7 cellular contexts compared by ENCODE assay signal in genomic region chr11:75557649-75558494, GRCh38. TPM values are rescaled to one million over a fixed set of nuclear protein-coding genes. Genes with fewer than 3 reads are reported as not detected.
DNase-seq lines count a peak whose midpoint lies in the region; ATAC-seq and TF ChIP-seq lines count a peak whose summit lies in the region.

No MANE protein-coding gene starts in this region.

- ATAC-seq in mucosa of descending colon, result no peak
- no peak for ATAC-seq in naive thymus-derived CD8-positive, alpha-beta T cell
- no peak for ATAC-seq in HG03280 (IDR thresholded peaks at IDR 0.05; ENCODE audit: unreplicated experiment)

- H3K27me3 Mint-ChIP-seq in naive thymus-derived CD8-positive, alpha-beta T cell, result no peaks in the 10 kb centered on the region

- no peak overlapping the region for H3K9ac ChIP-seq in duodenal mucosa (ENCODE audit: low read depth in 1 of 2, low read length in 2 of 2)

- peaks cover 8 to 17% (median 16%) of the 10 kb centered on the region in 4 donors for H3K4me1 Mint-ChIP-seq in naive thymus-derived CD8-positive, alpha-beta T cell

- H3K4me3 Mint-ChIP-seq in naive thymus-derived CD8-positive, alpha-beta T cell, result no peak overlapping the region

- no peak for TF ChIP-seq CTCF in mucosa of descending colon (IDR thresholded peaks at IDR 0.05)

- H3K27ac ChIP-seq in duodenal mucosa (ENCODE audit: low read depth, low read length) (peak overlapping the region; percentile 28), urinary bladder (ENCODE audit: low read depth) (peak overlapping the region; percentile 82)

- H3K36me3 Mint-ChIP-seq in naive thymus-derived CD8-positive, alpha-beta T cell, result no peaks in the 10 kb centered on the region

- H3K27ac Mint-ChIP-seq in naive thymus-derived CD8-positive, alpha-beta T cell, result peak overlapping the region in 1 of 10 donors; percentile 49

- H3K9me3 Mint-ChIP-seq in naive thymus-derived CD8-positive, alpha-beta T cell, result no peaks in the 10 kb centered on the region

- H3K36me3 ChIP-seq in MG63 (peaks cover 5% of the 10 kb centered on the region), duodenal mucosa (ENCODE audit: control insufficient read depth in 1 of 2, insufficient read depth in 2 of 2, low read length in 2 of 2) (no peaks in the 10 kb centered on the region), mucosa of descending colon (ENCODE audit: low read depth) (no peaks in the 10 kb centered on the region), urinary bladder (ENCODE audit: insufficient read depth) (no peaks in the 10 kb centered on the region)

- H3K9me3 ChIP-seq in MG63 (no peaks in the 10 kb centered on the region), duodenal mucosa (ENCODE audit: control insufficient read depth in 1 of 2, low read length in 2 of 2) (no peaks in the 10 kb centered on the region), mucosa of descending colon (no peaks in the 10 kb centered on the region)

- intact Hi-C loops in mucosa of descending colon (cut with DNase I, micrococcal nuclease), result no loop called here

- POLR2A ChIA-PET in naive thymus-derived CD8-positive, alpha-beta T cell (lab: Charles Lee), result no interaction called here

- H3K4me3 ChIP-seq in MG63 (no peak overlapping the region), duodenal mucosa (ENCODE audit: low read depth in 1 of 2, low read length in 2 of 2) (no peak overlapping the region), mucosa of descending colon (no peak overlapping the region), urinary bladder (ENCODE audit: low read depth, low read length) (no peak overlapping the region)

- 14% methylated on average over 17 of the region's 17 CpGs for WGBS in urinary bladder

- H3K27me3 ChIP-seq in MG63 (no peaks in the 10 kb centered on the region), duodenal mucosa (ENCODE audit: control insufficient read depth in 1 of 2, insufficient read depth in 2 of 2, low read length in 2 of 2) (no peaks in the 10 kb centered on the region)

- peaks cover 25 to 26% of the 10 kb centered on the region in 2 donors for H3K4me1 ChIP-seq in duodenal mucosa (ENCODE audit: control insufficient read depth in 1 of 2, insufficient read depth in 2 of 2, low read length in 2 of 2)
- H3K4me1 ChIP-seq in mucosa of descending colon (ENCODE audit: low read depth), result peaks cover 12% of the 10 kb centered on the region
- H3K4me1 ChIP-seq in urinary bladder (ENCODE audit: insufficient read depth), result no peaks in the 10 kb centered on the region

- DNase-seq in MG63 (peak; percentile 94), mucosa of descending colon (peak in 2 of 3 donors; percentile 33 to 64), NCI-H510A (lab: John Stamatoyannopoulos, UW) (no peak)
- DNase-seq in naive thymus-derived CD8-positive, alpha-beta T cell, result no peak

RNA-seq across cellular contexts. Expression of gene SERPINH1, which starts 4.2 kb away (rescaled TPM):
- total RNA-seq in MG63 (2014; rRNA removed; shearing (Covaris generic); ENCODE audit: low replicate concordance), result 1,157 and 1,275 TPM in 2 replicates
- 10 to 100 TPM; 44.1 to 87.0 (median 50.5) TPM for total RNA-seq in mucosa of descending colon
- total RNA-seq in urinary bladder, result 489 TPM
- 217 TPM for polyA plus RNA-seq in urinary bladder
- 10 to 100 TPM; 10.1 to 11.6 TPM for total RNA-seq in naive thymus-derived CD8-positive, alpha-beta T cell
- polyA plus RNA-seq in naive thymus-derived CD8-positive, alpha-beta T cell, result 1 to 10 TPM; 1.6 to 4.5 (median 2.8) TPM

RNA-seq across cellular contexts. Expression of gene GDPD5, which starts 32.1 kb away (rescaled TPM):
- total RNA-seq in MG63 (2014; rRNA removed; shearing (Covaris generic); ENCODE audit: low replicate concordance), result 15.2 and 16.2 TPM in 2 replicates
- total RNA-seq in mucosa of descending colon (1 to 10 TPM; 3.0 to 7.7 (median 4.6) TPM), urinary bladder (8.7 TPM)
- polyA plus RNA-seq in urinary bladder, result 17.9 TPM
- total RNA-seq in naive thymus-derived CD8-positive, alpha-beta T cell, result 10 to 100 TPM; 13.1 to 13.4 TPM
- 1 to 10 TPM; 4.2 to 5.1 (median 4.3) TPM for polyA plus RNA-seq in naive thymus-derived CD8-positive, alpha-beta T cell

Comparison
In these comparisons a context has a peak if more than half of its experiments do, and no peak if none do; other contexts are left out.
1. DNase-seq: peak in MG63 (single experiment) and mucosa of descending colon (2 of 3); none in naive thymus-derived CD8-positive, alpha-beta T cell (0 of 10) and NCI-H510A (single experiment).